Comparison of ENCODE assay signal across 29 cellular contexts in the genomic region with DNA sequence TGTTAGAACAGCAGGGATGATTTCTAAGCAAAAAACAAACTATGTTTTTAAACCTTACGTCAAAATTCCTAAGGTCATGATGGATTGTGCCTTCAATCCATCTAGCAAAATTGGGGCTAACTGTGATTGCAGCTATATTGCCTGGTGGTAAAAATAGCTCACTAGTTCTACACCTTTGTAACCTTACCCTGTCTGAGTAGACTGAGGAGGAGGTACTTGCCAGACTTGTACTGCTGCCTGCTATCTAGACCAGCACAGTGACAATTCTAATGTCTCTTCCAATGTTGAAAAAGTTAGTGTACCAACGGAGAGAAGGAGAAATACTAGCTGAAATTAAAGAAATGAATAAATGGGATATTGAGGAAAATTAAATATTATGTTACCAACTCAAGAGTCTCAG.
"Had no signal": no experiment of that assay in that cellular context is flagged by ENCODE, and none has a peak within 500 bp of the region (broad histone marks: within the 10 kb centered on the region; RNA-seq: fewer than 3 reads in every experiment).

No MANE protein-coding gene starts in this region.

- H3K4me2 ChIP-seq: neural progenitor cell had no signal

- H3K9me3 Mint-ChIP-seq: naive B cell; natural killer cell; neural progenitor cell; stimulated activated effector memory CD8-positive, alpha-beta T cell treated with anti-CD3 and anti-CD28 coated beads, Interleukin-12 subunit alpha, Interleukin-12 subunit beta, amount 100 ng/mL, for 72 hours had no signal

- H3K79me2 ChIP-seq: parathyroid adenoma had no signal

- H3K9ac ChIP-seq: neural progenitor cell, parathyroid adenoma had no signal

- DNase-seq: hippocampal formation; kidney glomerular epithelial cell; left cardiac atrium; left lung; lower lobe of right lung; mammary epithelial cell; mesenchymal stem cell; naive B cell; natural killer cell; nephron progenitor cell; occipital lobe; stimulated activated CD4-positive, alpha-beta T cell treated with anti-CD3 and anti-CD28 coated beads, Interleukin-12 subunit alpha, Interleukin-12 subunit beta, amount 100 ng/mL, for 4 hours; stimulated activated CD4-positive, alpha-beta T cell treated with anti-CD3 and anti-CD28 coated beads, Interleukin-4, amount 100 ng/mL, for 24 hours; stimulated activated naive CD4-positive, alpha-beta T cell; stomach; testis; thyroid gland; transverse colon; upper lobe of right lung; uterus had no signal

- H3K27me3 ChIP-seq: left lung, neural progenitor cell, neutrophil, right atrium auricular region, stomach, testis, thyroid gland, transverse colon, upper lobe of right lung, uterus had no signal

- FAIRE-seq: keratinocyte had no signal

- H3K36me3 Mint-ChIP-seq: mesothelial cell of epicardium; naive B cell; natural killer cell; neural progenitor cell; stimulated activated effector memory CD8-positive, alpha-beta T cell treated with anti-CD3 and anti-CD28 coated beads, Interleukin-12 subunit alpha, Interleukin-12 subunit beta, amount 100 ng/mL, for 72 hours had no signal

- H3K27ac ChIP-seq: left lung, lower lobe of right lung, neural progenitor cell, neutrophil, parathyroid adenoma, right atrium auricular region, skin epidermis, stomach, testis, thyroid gland, transverse colon, upper lobe of right lung, uterus had no signal

- ATAC-seq: left cardiac atrium; left lung; lower lobe of right lung; natural killer cell; sciatic nerve; stimulated activated effector memory CD8-positive, alpha-beta T cell treated with anti-CD3 and anti-CD28 coated beads, Interleukin-12 subunit alpha, Interleukin-12 subunit beta, amount 100 ng/mL, for 72 hours; upper lobe of right lung had no signal

- H2AFZ ChIP-seq: neural progenitor cell, parathyroid adenoma had no signal

- H3K36me3 ChIP-seq: left lung, lower lobe of right lung, neural progenitor cell, neutrophil, right atrium auricular region, stomach, thyroid gland, transverse colon, upper lobe of right lung, uterus had no signal

- H3K4me1 Mint-ChIP-seq: neural progenitor cell had no signal

- H3K27ac Mint-ChIP-seq: mesothelial cell of epicardium; natural killer cell; neural progenitor cell; stimulated activated effector memory CD8-positive, alpha-beta T cell treated with anti-CD3 and anti-CD28 coated beads, Interleukin-12 subunit alpha, Interleukin-12 subunit beta, amount 100 ng/mL, for 72 hours had no signal

- H3K4me3 Mint-ChIP-seq: mesothelial cell of epicardium; naive B cell; natural killer cell; nephron progenitor cell; neural progenitor cell; stimulated activated effector memory CD8-positive, alpha-beta T cell treated with anti-CD3 and anti-CD28 coated beads, Interleukin-12 subunit alpha, Interleukin-12 subunit beta, amount 100 ng/mL, for 72 hours had no signal

- H3K27me3 Mint-ChIP-seq: naive B cell had no signal

- H3K4me1 ChIP-seq: left lung, lower lobe of right lung, neural progenitor cell, parathyroid adenoma, right atrium auricular region, stomach, testis, thyroid gland, upper lobe of right lung, uterus had no signal

- H3K9me3 ChIP-seq: left lung, lower lobe of right lung, neutrophil, right atrium auricular region, stomach, testis, thyroid gland, transverse colon, upper lobe of right lung, uterus had no signal

- H3K4me3 ChIP-seq: left lung, lower lobe of right lung, neural progenitor cell, right atrium auricular region, skin epidermis, stomach, testis, thyroid gland, transverse colon, upper lobe of right lung, uterus had no signal
